ENCODE assay signal across 11 cellular contexts in the genomic region with DNA sequence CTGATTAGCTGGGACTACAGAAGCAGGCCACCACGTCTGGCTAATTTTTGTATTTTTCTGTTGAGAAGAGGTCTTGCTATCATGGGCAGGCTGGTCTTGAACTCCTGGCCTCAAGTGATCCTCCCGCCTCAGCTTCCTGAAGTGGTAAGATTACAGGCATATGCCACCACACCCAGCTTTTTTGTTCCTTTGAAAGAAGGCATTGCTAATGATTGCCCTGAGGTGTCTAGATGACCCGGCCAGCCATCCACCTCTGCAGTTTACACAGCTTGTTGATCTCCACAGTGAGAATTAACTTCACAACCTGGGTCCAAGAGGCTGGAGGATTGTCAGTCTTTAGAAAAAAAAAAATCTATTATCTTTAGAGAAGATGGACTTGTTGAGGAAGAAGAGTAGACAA. TPM values are rescaled to one million over a fixed set of nuclear protein-coding genes. Genes with fewer than 3 reads are reported as not detected.
DNase-seq lines count a peak whose midpoint lies in the region; ATAC-seq and TF ChIP-seq lines count a peak whose summit lies in the region.
"Had no signal": no experiment of that assay in that cellular context is flagged by ENCODE, and none has a peak within 500 bp of the region (broad histone marks: within the 10 kb centered on the region; RNA-seq: fewer than 3 reads in every experiment).

No MANE protein-coding gene starts in this region.

- TF ChIP-seq CTCF in esophagus squamous epithelium (IDR thresholded peaks at IDR 0.05), result no peak
- no peak for TF ChIP-seq CTCF in spleen (IDR thresholded peaks at IDR 0.05 in 8 of 11, conservative IDR thresholded peaks at IDR 0.05 in 3 of 11)
- TF ChIP-seq CTCF in WERI-Rb-1 (IDR thresholded peaks at IDR 0.05; ENCODE audit: low read depth, low read length), result no peak

- H3K4me1 ChIP-seq in esophagus squamous epithelium (peaks cover 71 to 100% (median 88%) of the 10 kb centered on the region in 3 donors), spleen (peaks cover 36 to 100% (median 74%) of the 10 kb centered on the region in 6 donors)

- H3K27me3 Mint-ChIP-seq in T-helper 1 cell treated with Interleukin-12 subunit alpha and Interleukin-12 subunit beta and Interleukin-4 antibody, amounts not matched to agents 30 μg/mL and 1 μg/mL, for 36 hours (ENCODE audit: low read depth), result no peaks in the 10 kb centered on the region

- H3K27ac Mint-ChIP-seq in T-helper 1 cell treated with Interleukin-12 subunit alpha and Interleukin-12 subunit beta and Interleukin-4 antibody, amounts not matched to agents 30 μg/mL and 1 μg/mL, for 36 hours, result peak overlapping the region; percentile 47

- peaks cover 39% of the 10 kb centered on the region for H3K36me3 Mint-ChIP-seq in T-helper 1 cell treated with Interleukin-12 subunit alpha and Interleukin-12 subunit beta and Interleukin-4 antibody, amounts not matched to agents 30 μg/mL and 1 μg/mL, for 36 hours (ENCODE audit: low read depth)

- H3K27me3 ChIP-seq in esophagus squamous epithelium (no peaks in the 10 kb centered on the region), spleen (replicated peaks in 1 of 7) (no peaks in the 10 kb centered on the region), WERI-Rb-1 (ENCODE audit: insufficient read depth, low read depth, severe bottlenecking) (no peaks in the 10 kb centered on the region)

- intact Hi-C loops in esophagus squamous epithelium (cut with DNase I) (no loop called here), spleen (cut with DNase I; ENCODE audit: low total_unique reads) (no loop called here)

- no peak for TF ChIP-seq POLR2A in esophagus squamous epithelium (IDR thresholded peaks at IDR 0.05)
- no peak for TF ChIP-seq POLR2A in spleen (IDR thresholded peaks at IDR 0.05)

- no peak overlapping the region for H3K4me3 ChIP-seq in esophagus squamous epithelium
- no peak overlapping the region for H3K4me3 ChIP-seq in spleen
- H3K4me3 ChIP-seq in WERI-Rb-1 (ENCODE audit: low read depth, low read length), result no peak overlapping the region

- no peaks in the 10 kb centered on the region for H3K36me3 ChIP-seq in esophagus squamous epithelium
- H3K36me3 ChIP-seq in spleen, result peaks cover 0 to 16% (median 0%) of the 10 kb centered on the region in 6 donors
- no peaks in the 10 kb centered on the region for H3K36me3 ChIP-seq in WERI-Rb-1

- peaks cover 80% of the 10 kb centered on the region for H3K4me1 Mint-ChIP-seq in T-helper 1 cell treated with Interleukin-12 subunit alpha and Interleukin-12 subunit beta and Interleukin-4 antibody, amounts not matched to agents 30 μg/mL and 1 μg/mL, for 36 hours (ENCODE audit: low read depth)

- no peak overlapping the region for H3K4me3 Mint-ChIP-seq in T-helper 1 cell treated with Interleukin-12 subunit alpha and Interleukin-12 subunit beta and Interleukin-4 antibody, amounts not matched to agents 30 μg/mL and 1 μg/mL, for 36 hours

- ATAC-seq in SK-N-SH treated with all-trans-retinoic acid at 6 μM for 48 hours (no peak), HG02759 (IDR thresholded peaks at IDR 0.05; ENCODE audit: unreplicated experiment) (no peak)

- DNase-seq in T-helper 1 cell (no peak), esophagus squamous epithelium (lab: John Stamatoyannopoulos, UW) (no peak), spleen (peak; percentile 4), NCI-H2171 treated with DMSO at 0.1 percent for 48 hours (lab: John Stamatoyannopoulos, UW) (no peak), WERI-Rb-1 (no peak)
- DNase-seq: 8988T; NCI-H226; stimulated activated CD4-positive, alpha-beta T cell treated with anti-CD3 and anti-CD28 coated beads, Interleukin-12 subunit alpha, Interleukin-12 subunit beta, amount 100 ng/mL, for 4 hours had no signal

- no peaks in the 10 kb centered on the region for H3K9me3 Mint-ChIP-seq in T-helper 1 cell treated with Interleukin-12 subunit alpha and Interleukin-12 subunit beta and Interleukin-4 antibody, amounts not matched to agents 30 μg/mL and 1 μg/mL, for 36 hours

- H3K9me3 ChIP-seq in esophagus squamous epithelium (no peaks in the 10 kb centered on the region), spleen (no peaks in the 10 kb centered on the region), WERI-Rb-1 (ENCODE audit: severe bottlenecking) (no peaks in the 10 kb centered on the region)

- 30 to 61% methylated on average over 2 to 3 of the region's 3 CpGs for WGBS in esophagus squamous epithelium, 2 donors
- 69 to 85% (median 75%) methylated on average over 3 of the region's 3 CpGs for WGBS in spleen, 5 donors

- H3K27ac ChIP-seq in esophagus squamous epithelium (peak overlapping the region; percentile 90 to 95 (median 92)), spleen (peak overlapping the region in 7 of 8 donors; percentile 45 to 91 (median 54)), WERI-Rb-1 (no peak overlapping the region)

TF ChIP-seq in SK-N-SH treated with all-trans-retinoic acid at 6 μM for 48 hours, 23 proteins besides CTCF, POLR2A, EP300 and RAD21:
- TF ChIP-seq ZFP3 (CRISPR knock-in tag; IDR thresholded peaks at IDR 0.05), result 0 out of 2 replicates have a peak, but pooled peaks have one; percentile 34
- TF ChIP-seq ZC3H10 (CRISPR knock-in tag; IDR thresholded peaks at IDR 0.05), result no peak
- TF ChIP-seq SNAI2 (CRISPR knock-in tag; IDR thresholded peaks at IDR 0.05), result no peak

RNA-seq across cellular contexts. Expression of a gene that starts 58.7 kb away (rescaled TPM):
- total RNA-seq in esophagus squamous epithelium (100 to 1,000 TPM in 2 of 4 donors, 10 to 100 TPM in 2; 70.8 to 134 (median 105) TPM), spleen (10 to 100 TPM; 27.3 to 78.4 (median 47.5) TPM)
- 1 to 10 TPM; 8.3 to 8.9 (median 8.6) TPM for polyA plus RNA-seq in spleen
